In the genomic region with DNA sequence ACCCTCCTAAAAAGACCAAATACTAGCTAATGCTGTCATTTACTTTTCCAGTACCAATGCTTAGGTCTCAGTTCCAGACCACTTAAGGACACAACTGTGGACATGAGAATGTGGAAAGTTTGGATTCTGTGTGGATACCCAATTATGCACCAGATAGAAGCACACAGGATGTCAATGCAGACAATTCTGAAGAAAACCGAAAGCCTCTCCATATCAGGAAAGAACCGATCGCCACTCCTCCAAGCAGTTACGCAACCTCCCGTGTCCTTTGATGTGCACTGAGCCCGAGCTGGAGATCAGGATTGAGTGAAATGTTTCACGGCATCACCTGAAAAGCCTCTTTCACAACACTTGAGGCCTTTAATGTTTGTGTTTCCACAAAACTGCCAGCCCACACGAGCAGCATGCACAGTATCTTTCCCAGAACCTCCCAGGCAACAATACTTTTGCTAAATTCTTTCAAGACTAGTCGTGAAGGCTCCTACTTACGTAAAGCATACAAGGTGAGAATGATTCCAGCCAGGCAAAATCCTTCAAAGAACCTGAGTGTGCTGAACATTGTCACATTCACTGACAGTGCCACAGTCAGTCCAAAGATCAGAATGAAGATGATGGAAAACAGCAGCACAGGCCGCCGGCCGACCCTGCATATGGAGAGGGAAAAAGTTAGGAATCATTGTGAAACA, we compare ENCODE assay signal across 1 cellular context.
TF ChIP-seq lines count a peak whose summit lies in the region.

No MANE protein-coding gene starts in this region.

TF ChIP-seq in K562, 482 proteins besides CTCF, POLR2A, EP300 and RAD21 (continued from another document and continues in another):
- TF ChIP-seq, protein P1, sequence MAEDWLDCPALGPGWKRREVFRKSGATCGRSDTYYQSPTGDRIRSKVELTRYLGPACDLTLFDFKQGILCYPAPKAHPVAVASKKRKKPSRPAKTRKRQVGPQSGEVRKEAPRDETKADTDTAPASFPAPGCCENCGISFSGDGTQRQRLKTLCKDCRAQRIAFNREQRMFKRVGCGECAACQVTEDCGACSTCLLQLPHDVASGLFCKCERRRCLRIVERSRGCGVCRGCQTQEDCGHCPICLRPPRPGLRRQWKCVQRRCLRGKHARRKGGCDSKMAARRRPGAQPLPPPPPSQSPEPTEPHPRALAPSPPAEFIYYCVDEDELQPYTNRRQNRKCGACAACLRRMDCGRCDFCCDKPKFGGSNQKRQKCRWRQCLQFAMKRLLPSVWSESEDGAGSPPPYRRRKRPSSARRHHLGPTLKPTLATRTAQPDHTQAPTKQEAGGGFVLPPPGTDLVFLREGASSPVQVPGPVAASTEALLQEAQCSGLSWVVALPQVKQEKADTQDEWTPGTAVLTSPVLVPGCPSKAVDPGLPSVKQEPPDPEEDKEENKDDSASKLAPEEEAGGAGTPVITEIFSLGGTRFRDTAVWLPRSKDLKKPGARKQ (CRISPR knock-in tag; IDR thresholded peaks at IDR 0.05) = peak; percentile 89; the same call in 1 of the 2 replicates
- TF ChIP-seq, protein P2, sequence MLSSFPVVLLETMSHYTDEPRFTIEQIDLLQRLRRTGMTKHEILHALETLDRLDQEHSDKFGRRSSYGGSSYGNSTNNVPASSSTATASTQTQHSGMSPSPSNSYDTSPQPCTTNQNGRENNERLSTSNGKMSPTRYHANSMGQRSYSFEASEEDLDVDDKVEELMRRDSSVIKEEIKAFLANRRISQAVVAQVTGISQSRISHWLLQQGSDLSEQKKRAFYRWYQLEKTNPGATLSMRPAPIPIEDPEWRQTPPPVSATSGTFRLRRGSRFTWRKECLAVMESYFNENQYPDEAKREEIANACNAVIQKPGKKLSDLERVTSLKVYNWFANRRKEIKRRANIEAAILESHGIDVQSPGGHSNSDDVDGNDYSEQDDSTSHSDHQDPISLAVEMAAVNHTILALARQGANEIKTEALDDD (IDR thresholded peaks at IDR 0.05) = peak; percentile 37
- TF ChIP-seq, protein P3, sequence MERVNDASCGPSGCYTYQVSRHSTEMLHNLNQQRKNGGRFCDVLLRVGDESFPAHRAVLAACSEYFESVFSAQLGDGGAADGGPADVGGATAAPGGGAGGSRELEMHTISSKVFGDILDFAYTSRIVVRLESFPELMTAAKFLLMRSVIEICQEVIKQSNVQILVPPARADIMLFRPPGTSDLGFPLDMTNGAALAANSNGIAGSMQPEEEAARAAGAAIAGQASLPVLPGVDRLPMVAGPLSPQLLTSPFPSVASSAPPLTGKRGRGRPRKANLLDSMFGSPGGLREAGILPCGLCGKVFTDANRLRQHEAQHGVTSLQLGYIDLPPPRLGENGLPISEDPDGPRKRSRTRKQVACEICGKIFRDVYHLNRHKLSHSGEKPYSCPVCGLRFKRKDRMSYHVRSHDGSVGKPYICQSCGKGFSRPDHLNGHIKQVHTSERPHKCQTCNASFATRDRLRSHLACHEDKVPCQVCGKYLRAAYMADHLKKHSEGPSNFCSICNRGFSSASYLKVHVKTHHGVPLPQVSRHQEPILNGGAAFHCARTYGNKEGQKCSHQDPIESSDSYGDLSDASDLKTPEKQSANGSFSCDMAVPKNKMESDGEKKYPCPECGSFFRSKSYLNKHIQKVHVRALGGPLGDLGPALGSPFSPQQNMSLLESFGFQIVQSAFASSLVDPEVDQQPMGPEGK (CRISPR knock-in tag; IDR thresholded peaks at IDR 0.05; ENCODE audit: borderline replicate concordance) = no peak
- TF ChIP-seq ZNF232 (CRISPR knock-in tag; IDR thresholded peaks at IDR 0.05) (no peak), CXXC5 (CRISPR knock-in tag; IDR thresholded peaks at IDR 0.05) (peak; percentile 63), NFXL1 (CRISPR knock-in tag; IDR thresholded peaks at IDR 0.05) (no peak), BRD9 (IDR thresholded peaks at IDR 0.05; ENCODE audit: low read depth, partially characterized antibody) (peak; percentile 34), NFYB (IDR thresholded peaks at IDR 0.05; ENCODE audit: extremely low read depth, insufficient read length) (no peak), ZBTB8A (IDR thresholded peaks at IDR 0.05; ENCODE audit: partially characterized antibody) (no peak), JUND (IDR thresholded peaks at IDR 0.05; ENCODE audit: borderline replicate concordance, low read depth, low read length) (peak; percentile 66; the same call in 1 of the 2 replicates), JUND (tag; IDR thresholded peaks at IDR 0.05; ENCODE audit: borderline replicate concordance, low read depth, low read length) (peak; percentile 64; the same call in 1 of the 3 replicates), RCOR1 (IDR thresholded peaks at IDR 0.05; ENCODE audit: borderline replicate concordance in 1 of 2, low read depth in 2 of 2, low read length in 2 of 2) (peak in 1 of 2 experiments; percentile 78; a peak in 1 of 4 replicates), ZNF586 (CRISPR knock-in tag; conservative IDR thresholded peaks at IDR 0.05) (no peak), BCOR (IDR thresholded peaks at IDR 0.05) (0 out of 2 replicates have a peak, but pooled peaks have one; percentile 20), BRD4 (IDR thresholded peaks at IDR 0.05) (no peak), ZNF3 (CRISPR knock-in tag; IDR thresholded peaks at IDR 0.05) (no peak), GTF2F1 (IDR thresholded peaks at IDR 0.05; ENCODE audit: low read depth, low read length) (no peak), FOS (IDR thresholded peaks at IDR 0.05; ENCODE audit: extremely low read depth, insufficient read length) (no peak), ZNF263 (CRISPR knock-in tag; IDR thresholded peaks at IDR 0.05; ENCODE audit: borderline replicate concordance) (no peak), FUS (optimal IDR thresholded peaks at IDR 0.05; ENCODE audit: low read depth, low read length) (no peak), ZNF311 (CRISPR knock-in tag; IDR thresholded peaks at IDR 0.05) (no peak), HDAC2 (IDR thresholded peaks at IDR 0.05) (0 out of 2 replicates have a peak, but pooled peaks have one; percentile 68), PHF20 (IDR thresholded peaks at IDR 0.05; ENCODE audit: partially characterized antibody) (no peak), LEF1 (IDR thresholded peaks at IDR 0.05) (peak; percentile 98), GATAD2B (IDR thresholded peaks at IDR 0.05; ENCODE audit: borderline replicate concordance) (no peak), BDP1 (IDR thresholded peaks at IDR 0.05; ENCODE audit: insufficient read depth, insufficient read length) (no peak), ZNF589 (CRISPR knock-in tag; IDR thresholded peaks at IDR 0.05; ENCODE audit: low read depth) (no peak), CBX5 (IDR thresholded peaks at IDR 0.05; ENCODE audit: borderline replicate concordance, low read depth) (no peak), MAFG (tag; conservative IDR thresholded peaks at IDR 0.05) (no peak), RBM17 (IDR thresholded peaks at IDR 0.05; ENCODE audit: borderline replicate concordance, low read depth, low read length) (no peak)
- TF ChIP-seq, protein P4, sequence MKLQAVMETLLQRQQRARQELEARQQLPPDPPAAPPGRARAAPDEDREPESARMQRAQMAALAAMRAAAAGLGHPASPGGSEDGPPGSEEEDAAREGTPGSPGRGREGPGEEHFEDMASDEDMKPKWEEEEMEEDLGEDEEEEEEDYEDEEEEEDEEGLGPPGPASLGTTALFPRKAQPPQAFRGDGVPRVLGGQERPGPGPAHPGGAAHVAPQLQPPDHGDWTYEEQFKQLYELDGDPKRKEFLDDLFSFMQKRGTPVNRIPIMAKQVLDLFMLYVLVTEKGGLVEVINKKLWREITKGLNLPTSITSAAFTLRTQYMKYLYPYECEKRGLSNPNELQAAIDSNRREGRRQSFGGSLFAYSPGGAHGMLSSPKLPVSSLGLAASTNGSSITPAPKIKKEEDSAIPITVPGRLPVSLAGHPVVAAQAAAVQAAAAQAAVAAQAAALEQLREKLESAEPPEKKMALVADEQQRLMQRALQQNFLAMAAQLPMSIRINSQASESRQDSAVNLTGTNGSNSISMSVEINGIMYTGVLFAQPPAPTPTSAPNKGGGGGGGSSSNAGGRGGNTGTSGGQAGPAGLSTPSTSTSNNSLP (IDR thresholded peaks at IDR 0.05; ENCODE audit: borderline replicate concordance, low read depth, low read length) = no peak
- TF ChIP-seq, protein P5, sequence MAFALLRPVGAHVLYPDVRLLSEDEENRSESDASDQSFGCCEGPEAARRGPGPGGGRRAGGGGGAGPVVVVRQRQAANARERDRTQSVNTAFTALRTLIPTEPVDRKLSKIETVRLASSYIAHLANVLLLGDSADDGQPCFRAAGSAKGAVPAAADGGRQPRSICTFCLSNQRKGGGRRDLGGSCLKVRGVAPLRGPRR (CRISPR knock-in tag; IDR thresholded peaks at IDR 0.05) = no peak
- TF ChIP-seq, protein P6, sequence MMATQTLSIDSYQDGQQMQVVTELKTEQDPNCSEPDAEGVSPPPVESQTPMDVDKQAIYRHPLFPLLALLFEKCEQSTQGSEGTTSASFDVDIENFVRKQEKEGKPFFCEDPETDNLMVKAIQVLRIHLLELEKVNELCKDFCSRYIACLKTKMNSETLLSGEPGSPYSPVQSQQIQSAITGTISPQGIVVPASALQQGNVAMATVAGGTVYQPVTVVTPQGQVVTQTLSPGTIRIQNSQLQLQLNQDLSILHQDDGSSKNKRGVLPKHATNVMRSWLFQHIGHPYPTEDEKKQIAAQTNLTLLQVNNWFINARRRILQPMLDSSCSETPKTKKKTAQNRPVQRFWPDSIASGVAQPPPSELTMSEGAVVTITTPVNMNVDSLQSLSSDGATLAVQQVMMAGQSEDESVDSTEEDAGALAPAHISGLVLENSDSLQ (IDR thresholded peaks at IDR 0.05) = peak; percentile 36; the same call in 1 of the 2 replicates
- TF ChIP-seq, protein P7, sequence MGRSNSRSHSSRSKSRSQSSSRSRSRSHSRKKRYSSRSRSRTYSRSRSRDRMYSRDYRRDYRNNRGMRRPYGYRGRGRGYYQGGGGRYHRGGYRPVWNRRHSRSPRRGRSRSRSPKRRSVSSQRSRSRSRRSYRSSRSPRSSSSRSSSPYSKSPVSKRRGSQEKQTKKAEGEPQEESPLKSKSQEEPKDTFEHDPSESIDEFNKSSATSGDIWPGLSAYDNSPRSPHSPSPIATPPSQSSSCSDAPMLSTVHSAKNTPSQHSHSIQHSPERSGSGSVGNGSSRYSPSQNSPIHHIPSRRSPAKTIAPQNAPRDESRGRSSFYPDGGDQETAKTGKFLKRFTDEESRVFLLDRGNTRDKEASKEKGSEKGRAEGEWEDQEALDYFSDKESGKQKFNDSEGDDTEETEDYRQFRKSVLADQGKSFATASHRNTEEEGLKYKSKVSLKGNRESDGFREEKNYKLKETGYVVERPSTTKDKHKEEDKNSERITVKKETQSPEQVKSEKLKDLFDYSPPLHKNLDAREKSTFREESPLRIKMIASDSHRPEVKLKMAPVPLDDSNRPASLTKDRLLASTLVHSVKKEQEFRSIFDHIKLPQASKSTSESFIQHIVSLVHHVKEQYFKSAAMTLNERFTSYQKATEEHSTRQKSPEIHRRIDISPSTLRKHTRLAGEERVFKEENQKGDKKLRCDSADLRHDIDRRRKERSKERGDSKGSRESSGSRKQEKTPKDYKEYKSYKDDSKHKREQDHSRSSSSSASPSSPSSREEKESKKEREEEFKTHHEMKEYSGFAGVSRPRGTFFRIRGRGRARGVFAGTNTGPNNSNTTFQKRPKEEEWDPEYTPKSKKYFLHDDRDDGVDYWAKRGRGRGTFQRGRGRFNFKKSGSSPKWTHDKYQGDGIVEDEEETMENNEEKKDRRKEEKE (IDR thresholded peaks at IDR 0.05; ENCODE audit: borderline replicate concordance in 1 of 2, control insufficient read depth in 1 of 2, low read depth in 2 of 2, low read length in 1 of 2) = no peak
- TF ChIP-seq, protein P8, sequence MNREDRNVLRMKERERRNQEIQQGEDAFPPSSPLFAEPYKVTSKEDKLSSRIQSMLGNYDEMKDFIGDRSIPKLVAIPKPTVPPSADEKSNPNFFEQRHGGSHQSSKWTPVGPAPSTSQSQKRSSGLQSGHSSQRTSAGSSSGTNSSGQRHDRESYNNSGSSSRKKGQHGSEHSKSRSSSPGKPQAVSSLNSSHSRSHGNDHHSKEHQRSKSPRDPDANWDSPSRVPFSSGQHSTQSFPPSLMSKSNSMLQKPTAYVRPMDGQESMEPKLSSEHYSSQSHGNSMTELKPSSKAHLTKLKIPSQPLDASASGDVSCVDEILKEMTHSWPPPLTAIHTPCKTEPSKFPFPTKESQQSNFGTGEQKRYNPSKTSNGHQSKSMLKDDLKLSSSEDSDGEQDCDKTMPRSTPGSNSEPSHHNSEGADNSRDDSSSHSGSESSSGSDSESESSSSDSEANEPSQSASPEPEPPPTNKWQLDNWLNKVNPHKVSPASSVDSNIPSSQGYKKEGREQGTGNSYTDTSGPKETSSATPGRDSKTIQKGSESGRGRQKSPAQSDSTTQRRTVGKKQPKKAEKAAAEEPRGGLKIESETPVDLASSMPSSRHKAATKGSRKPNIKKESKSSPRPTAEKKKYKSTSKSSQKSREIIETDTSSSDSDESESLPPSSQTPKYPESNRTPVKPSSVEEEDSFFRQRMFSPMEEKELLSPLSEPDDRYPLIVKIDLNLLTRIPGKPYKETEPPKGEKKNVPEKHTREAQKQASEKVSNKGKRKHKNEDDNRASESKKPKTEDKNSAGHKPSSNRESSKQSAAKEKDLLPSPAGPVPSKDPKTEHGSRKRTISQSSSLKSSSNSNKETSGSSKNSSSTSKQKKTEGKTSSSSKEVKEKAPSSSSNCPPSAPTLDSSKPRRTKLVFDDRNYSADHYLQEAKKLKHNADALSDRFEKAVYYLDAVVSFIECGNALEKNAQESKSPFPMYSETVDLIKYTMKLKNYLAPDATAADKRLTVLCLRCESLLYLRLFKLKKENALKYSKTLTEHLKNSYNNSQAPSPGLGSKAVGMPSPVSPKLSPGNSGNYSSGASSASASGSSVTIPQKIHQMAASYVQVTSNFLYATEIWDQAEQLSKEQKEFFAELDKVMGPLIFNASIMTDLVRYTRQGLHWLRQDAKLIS (CRISPR knock-in tag; IDR thresholded peaks at IDR 0.05) = no peak
- TF ChIP-seq, protein P9, sequence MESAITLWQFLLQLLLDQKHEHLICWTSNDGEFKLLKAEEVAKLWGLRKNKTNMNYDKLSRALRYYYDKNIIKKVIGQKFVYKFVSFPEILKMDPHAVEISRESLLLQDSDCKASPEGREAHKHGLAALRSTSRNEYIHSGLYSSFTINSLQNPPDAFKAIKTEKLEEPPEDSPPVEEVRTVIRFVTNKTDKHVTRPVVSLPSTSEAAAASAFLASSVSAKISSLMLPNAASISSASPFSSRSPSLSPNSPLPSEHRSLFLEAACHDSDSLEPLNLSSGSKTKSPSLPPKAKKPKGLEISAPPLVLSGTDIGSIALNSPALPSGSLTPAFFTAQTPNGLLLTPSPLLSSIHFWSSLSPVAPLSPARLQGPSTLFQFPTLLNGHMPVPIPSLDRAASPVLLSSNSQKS (CRISPR knock-in tag; IDR thresholded peaks at IDR 0.05) = no peak
- TF ChIP-seq, protein P10, sequence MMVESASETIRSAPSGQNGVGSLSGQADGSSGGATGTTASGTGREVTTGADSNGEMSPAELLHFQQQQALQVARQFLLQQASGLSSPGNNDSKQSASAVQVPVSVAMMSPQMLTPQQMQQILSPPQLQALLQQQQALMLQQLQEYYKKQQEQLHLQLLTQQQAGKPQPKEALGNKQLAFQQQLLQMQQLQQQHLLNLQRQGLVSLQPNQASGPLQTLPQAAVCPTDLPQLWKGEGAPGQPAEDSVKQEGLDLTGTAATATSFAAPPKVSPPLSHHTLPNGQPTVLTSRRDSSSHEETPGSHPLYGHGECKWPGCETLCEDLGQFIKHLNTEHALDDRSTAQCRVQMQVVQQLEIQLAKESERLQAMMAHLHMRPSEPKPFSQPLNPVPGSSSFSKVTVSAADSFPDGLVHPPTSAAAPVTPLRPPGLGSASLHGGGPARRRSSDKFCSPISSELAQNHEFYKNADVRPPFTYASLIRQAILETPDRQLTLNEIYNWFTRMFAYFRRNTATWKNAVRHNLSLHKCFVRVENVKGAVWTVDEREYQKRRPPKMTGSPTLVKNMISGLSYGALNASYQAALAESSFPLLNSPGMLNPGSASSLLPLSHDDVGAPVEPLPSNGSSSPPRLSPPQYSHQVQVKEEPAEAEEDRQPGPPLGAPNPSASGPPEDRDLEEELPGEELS (CRISPR knock-in tag; IDR thresholded peaks at IDR 0.05; ENCODE audit: borderline replicate concordance) = no peak
